ENCODE assay signal across 8 cellular contexts in the genomic region with DNA sequence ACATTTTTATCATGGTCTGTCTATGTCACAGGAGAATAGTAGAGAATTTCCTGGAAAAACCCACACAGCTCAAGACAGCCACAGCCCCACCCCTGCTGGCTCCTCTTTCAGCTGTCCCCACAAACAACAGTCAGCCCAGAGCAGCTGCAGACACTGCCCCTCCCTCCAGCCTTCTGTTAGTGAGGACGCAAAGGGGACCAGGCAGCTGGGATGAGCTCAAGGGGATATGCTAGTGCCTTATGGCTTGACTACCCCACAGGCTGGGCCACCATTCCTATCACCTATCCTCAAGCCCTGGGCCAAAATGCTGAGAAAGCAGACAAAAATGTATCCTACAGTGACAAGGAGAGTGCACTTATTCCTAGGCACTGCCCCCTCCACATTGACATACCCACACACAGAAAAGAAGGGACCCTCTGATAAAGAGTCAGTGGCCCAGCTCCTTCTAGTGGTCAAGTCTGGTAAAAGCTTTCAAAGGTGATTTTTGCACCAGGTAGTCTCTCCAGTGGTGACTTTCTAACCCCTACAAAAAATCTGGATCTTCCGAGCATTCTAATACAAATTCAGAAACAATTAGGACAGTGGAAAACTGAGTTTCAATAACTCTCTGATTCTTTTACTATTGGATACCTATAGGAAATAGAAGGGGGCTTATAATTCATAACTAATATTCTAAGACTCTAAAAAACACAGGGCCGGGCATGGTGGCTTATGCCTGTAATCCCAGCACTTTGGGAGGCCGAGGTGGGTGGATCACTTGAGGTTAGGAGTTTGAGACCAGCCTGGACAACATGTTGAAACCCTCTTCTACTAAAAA. TPM values are rescaled to one million over a fixed set of nuclear protein-coding genes. Genes with fewer than 3 reads are reported as not detected.
DNase-seq lines count a peak whose midpoint lies in the region; ATAC-seq and TF ChIP-seq lines count a peak whose summit lies in the region.

No MANE protein-coding gene starts in this region.

- CTCF ChIA-PET in AG04449 (lab: Yijun Ruan, JAX) (interaction anchor here (0.8 to 4.2 kb wide), 24 partner anchors 8 to 144 kb away, joined by 3 to 37 read pairs (median 4); a partner anchor contains a TSS), PC-3 (lab: Charles Lee) (interaction anchor here (0.5 to 1.1 kb wide), 5 partner anchors 13 to 729 kb away, joined by 3 to 10 read pairs (median 5); no protein-coding TSS in a partner anchor)

- H3K4me3 Mint-ChIP-seq in natural killer cell treated with Interleukin-12 subunit alpha and Interleukin-12 subunit beta and Interleukin-15 and Interleukin-18, amount 100 ng/mL, for 72 hours = peak overlapping the region; percentile 28
- H3K4me3 Mint-ChIP-seq in stimulated activated naive B cell treated with anti-CD40 and anti-IgM and Interleukin-4, amounts not matched to agents 10 μg/mL and 1 μg/mL and 100 μg/mL, for 72 hours = no peak overlapping the region

- no peaks in the 10 kb centered on the region for H3K36me3 ChIP-seq in PC-3 (ENCODE audit: low read depth, low read length)

- no peaks in the 10 kb centered on the region for H3K36me3 Mint-ChIP-seq in natural killer cell treated with Interleukin-12 subunit alpha and Interleukin-12 subunit beta and Interleukin-15 and Interleukin-18, amount 100 ng/mL, for 72 hours
- no peaks in the 10 kb centered on the region for H3K36me3 Mint-ChIP-seq in stimulated activated naive B cell treated with anti-CD40 and anti-IgM and Interleukin-4, amounts not matched to agents 10 μg/mL and 1 μg/mL and 100 μg/mL, for 72 hours

- TF ChIP-seq CTCF in AG04449 (IDR thresholded peaks at IDR 0.05; ENCODE audit: insufficient read depth, low read length, missing control alignments) (peak; percentile 42), GM12873 (IDR thresholded peaks at IDR 0.05; ENCODE audit: insufficient read depth, low read depth, low read length, missing control alignments) (peak; percentile 77), PC-3 (conservative IDR thresholded peaks at IDR 0.05; ENCODE audit: low read depth, low read length) (peak; percentile 79), dorsolateral prefrontal cortex (IDR thresholded peaks at IDR 0.05 in 54 of 56, conservative IDR thresholded peaks at IDR 0.05 in 2 of 56; ENCODE audit: low read depth in 1 of 56, partially characterized antibody in 56 of 56) (peak; percentile 26 to 67 (median 56))

- H3K79me2 ChIP-seq in PC-3 (ENCODE audit: low read length) = no peaks in the 10 kb centered on the region

- H3K27ac Mint-ChIP-seq in natural killer cell treated with Interleukin-12 subunit alpha and Interleukin-12 subunit beta and Interleukin-15 and Interleukin-18, amount 100 ng/mL, for 72 hours = peak overlapping the region; percentile 25 to 64
- H3K27ac Mint-ChIP-seq in stimulated activated naive B cell treated with anti-CD40 and anti-IgM and Interleukin-4, amounts not matched to agents 10 μg/mL and 1 μg/mL and 100 μg/mL, for 72 hours = no peak overlapping the region

- H3K9me3 Mint-ChIP-seq in natural killer cell treated with Interleukin-12 subunit alpha and Interleukin-12 subunit beta and Interleukin-15 and Interleukin-18, amount 100 ng/mL, for 72 hours = no peaks in the 10 kb centered on the region
- H3K9me3 Mint-ChIP-seq in stimulated activated naive B cell treated with anti-CD40 and anti-IgM and Interleukin-4, amounts not matched to agents 10 μg/mL and 1 μg/mL and 100 μg/mL, for 72 hours = no peaks in the 10 kb centered on the region

- no peaks in the 10 kb centered on the region for H3K9me2 ChIP-seq in PC-3 (replicated peaks; ENCODE audit: low read length)

- H3K27me3 ChIP-seq in PC-3 (ENCODE audit: low read length) (no peaks in the 10 kb centered on the region), dorsolateral prefrontal cortex (no peaks in the 10 kb centered on the region)

- no peak overlapping the region for H3K4me2 ChIP-seq in PC-3 (ENCODE audit: low read length)

- H3K27ac ChIP-seq in PC-3 (ENCODE audit: low read length) (no peak overlapping the region), dorsolateral prefrontal cortex (peak overlapping the region; percentile 81 to 99 (median 97))

- no TSS peak for BruUV-seq in PC-3 (replicated peaks; lab: Mats Ljungman, UMichigan)

- H3K9me3 ChIP-seq in PC-3 (ENCODE audit: low read length) = no peaks in the 10 kb centered on the region

- H3K4me3 ChIP-seq in AG04449 (ENCODE audit: low read depth, low read length) (no peak overlapping the region), PC-3 (ENCODE audit: low read length) (no peak overlapping the region), dorsolateral prefrontal cortex (peak overlapping the region in 48 of 59 donors; percentile 2 to 89 (median 74))

- peaks cover 32 to 33% of the 10 kb centered on the region in 2 donors for H3K4me1 Mint-ChIP-seq in natural killer cell treated with Interleukin-12 subunit alpha and Interleukin-12 subunit beta and Interleukin-15 and Interleukin-18, amount 100 ng/mL, for 72 hours (ENCODE audit: low read depth in 2 of 2)
- peaks cover 38 to 69% of the 10 kb centered on the region in 2 donors for H3K4me1 Mint-ChIP-seq in stimulated activated naive B cell treated with anti-CD40 and anti-IgM and Interleukin-4, amounts not matched to agents 10 μg/mL and 1 μg/mL and 100 μg/mL, for 72 hours

- H3F3A ChIP-seq in PC-3 (ENCODE audit: low read length, unreplicated experiment) = no peaks in the 10 kb centered on the region

- POLR2A ChIA-PET in AG04449 (lab: Yijun Ruan, JAX) = interaction anchor here (0.6 to 0.8 kb wide), 2 partner anchors 8 to 15 kb away, joined by 3 read pairs; no protein-coding TSS in a partner anchor
- POLR2A ChIA-PET in PC-3 (lab: Charles Lee; ENCODE audit: unreplicated experiment) = no interaction called here

- H3K9ac ChIP-seq in PC-3 (ENCODE audit: low read length) = no peak overlapping the region

- peaks cover 9% of the 10 kb centered on the region for H3K4me1 ChIP-seq in PC-3 (ENCODE audit: insufficient read depth, low read length)

- peaks cover 29 to 32% of the 10 kb centered on the region in 2 donors for H3K27me3 Mint-ChIP-seq in natural killer cell treated with Interleukin-12 subunit alpha and Interleukin-12 subunit beta and Interleukin-15 and Interleukin-18, amount 100 ng/mL, for 72 hours
- peaks cover 35 to 51% of the 10 kb centered on the region in 2 donors for H3K27me3 Mint-ChIP-seq in stimulated activated naive B cell treated with anti-CD40 and anti-IgM and Interleukin-4, amounts not matched to agents 10 μg/mL and 1 μg/mL and 100 μg/mL, for 72 hours

- no peaks in the 10 kb centered on the region for H4K20me1 ChIP-seq in PC-3 (ENCODE audit: low read length)

- no peak for DNase-seq in AG04449 (ENCODE audit: low read depth, low spot score)
- DNase-seq in PC-3 = peak; percentile 41
- DNase-seq in dorsolateral prefrontal cortex = peak in 9 of 10 donors; percentile 59 to 89 (median 86)
- no peak for DNase-seq in natural killer cell treated with Interleukin-12 subunit alpha and Interleukin-12 subunit beta and Interleukin-15 and Interleukin-18, amount 100 ng/mL, for 72 hours (ENCODE audit: low spot score)
- no peak for DNase-seq in T1000 (lab: John Stamatoyannopoulos, UW)
- DNase-seq in stimulated activated naive B cell treated with anti-CD40 and anti-IgM and Interleukin-4, amounts not matched to agents 10 μg/mL and 1 μg/mL and 100 μg/mL, for 72 hours = no peak

- H2AFZ ChIP-seq in PC-3 (ENCODE audit: low read length) = no peak overlapping the region

- no peak for ATAC-seq in PC-3
- ATAC-seq in natural killer cell treated with Interleukin-12 subunit alpha and Interleukin-12 subunit beta and Interleukin-15 and Interleukin-18, amount 100 ng/mL, for 72 hours = no peak
- ATAC-seq in stimulated activated naive B cell treated with anti-CD40 and anti-IgM and Interleukin-4, amounts not matched to agents 10 μg/mL and 1 μg/mL and 100 μg/mL, for 72 hours (replicated peaks) = no peak
- no peak for ATAC-seq in HG03196 (IDR thresholded peaks at IDR 0.05; ENCODE audit: unreplicated experiment)

- intact Hi-C loops in PC-3 (cut with micrococcal nuclease) = loop anchor here (1.0 kb wide), 1 partner anchor 31 kb away; no protein-coding TSS in a partner anchor
- intact Hi-C loops in dorsolateral prefrontal cortex (cut with DNase I) = loop anchor here in 1 of 2 donors (2.0 to 5.0 kb wide), 2 partner anchors 22 to 72 kb away; a partner anchor contains a TSS

RNA-seq across cellular contexts. Expression of a gene that starts 3.0 kb away (rescaled TPM):
- 1.0 and 1.8 TPM in 2 replicates for total RNA-seq in PC-3 (2014; rRNA removed)
- total RNA-seq in dorsolateral prefrontal cortex = 100 to 1,000 TPM; 301 to 845 (median 633) TPM
- 1 to 10 TPM in 1 of 2 donors, under 1 TPM in 1; 0.24 to 1.2 TPM for total RNA-seq in natural killer cell treated with Interleukin-12 subunit alpha and Interleukin-12 subunit beta and Interleukin-15 and Interleukin-18, amount 100 ng/mL, for 72 hours

RNA-seq across cellular contexts. Expression of a gene that starts 21.5 kb away (rescaled TPM):
- 51.8 and 55.7 TPM in 2 replicates for total RNA-seq in PC-3 (2014; rRNA removed)
- 100 to 1,000 TPM in 52 of 120 experiments, 10 to 100 TPM in 68; 71.0 to 120 (median 97.6) TPM for total RNA-seq in dorsolateral prefrontal cortex
- 10 to 100 TPM; 27.8 to 46.7 TPM for total RNA-seq in natural killer cell treated with Interleukin-12 subunit alpha and Interleukin-12 subunit beta and Interleukin-15 and Interleukin-18, amount 100 ng/mL, for 72 hours

Comparison
In these comparisons a context has a peak if more than half of its experiments do, and no peak if none do; other contexts are left out.
1. DNase-seq: peak in PC-3 (single experiment) and dorsolateral prefrontal cortex (9 of 10); none in AG04449 (single experiment), natural killer cell treated with Interleukin-12 subunit alpha and Interleukin-12 subunit beta and Interleukin-15 and Interleukin-18, amount 100 ng/mL, for 72 hours (single experiment), T1000 (single experiment) and stimulated activated naive B cell treated with anti-CD40 and anti-IgM and Interleukin-4, amounts not matched to agents 10 μg/mL and 1 μg/mL and 100 μg/mL, for 72 hours (single experiment).
2. H3K4me3 ChIP-seq: peak in dorsolateral prefrontal cortex (48 of 59); none in AG04449 (single experiment) and PC-3 (single experiment).
3. RNA of a gene that starts 3.0 kb away (total RNA-seq): 301 to 845 TPM in dorsolateral prefrontal cortex; 0.24 to 1.2 TPM in natural killer cell treated with Interleukin-12 subunit alpha and Interleukin-12 subunit beta and Interleukin-15 and Interleukin-18, amount 100 ng/mL, for 72 hours and 1.0 to 1.8 TPM in PC-3; every median in the first group is over 100 times any median in the second.
4. Peak in every context shown above with its lines, with median percentiles within 50 percentile points of each other: CTCF ChIP-seq.